ENCODE assay signal across 8 cellular contexts in the genomic region with DNA sequence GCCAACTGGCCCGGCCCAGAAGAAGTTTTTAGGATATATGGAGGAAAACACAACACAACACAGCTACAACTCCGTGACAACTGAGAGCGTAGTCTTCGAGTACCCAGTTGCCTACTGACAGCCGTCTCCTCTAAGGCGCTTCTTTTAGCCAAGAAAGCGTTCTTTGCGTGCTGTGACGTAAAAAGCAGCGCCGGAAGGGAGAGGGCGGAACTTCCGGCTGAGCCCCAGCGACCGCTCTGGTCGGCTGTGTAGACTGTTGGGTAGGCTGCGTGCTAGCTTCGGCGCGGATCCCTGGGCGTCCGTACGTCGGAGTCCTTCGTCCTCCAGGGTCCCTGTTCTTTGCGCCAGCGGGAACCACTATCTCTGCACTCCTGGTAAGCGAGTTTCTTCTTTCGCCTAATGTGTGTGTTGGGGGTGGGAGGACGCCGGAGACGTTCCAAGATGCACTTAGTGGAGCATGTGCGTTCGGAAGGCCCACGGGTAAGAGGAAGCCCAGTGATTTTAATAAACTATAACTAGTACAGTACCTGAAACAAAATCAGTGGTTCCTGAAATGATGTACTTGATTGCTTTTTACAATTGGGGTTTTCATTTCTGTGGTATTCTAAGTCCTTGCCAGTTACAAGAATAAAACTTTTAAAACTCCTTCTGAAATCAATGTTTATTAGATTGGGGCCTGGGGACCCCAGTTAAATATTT. TPM values are rescaled to one million over a fixed set of nuclear protein-coding genes. Genes with fewer than 3 reads are reported as not detected.
DNase-seq lines count a peak whose midpoint lies in the region; TF ChIP-seq lines count a peak whose summit lies in the region.

Gene TRMT10C, plus strand, starts transcription at position 239 of the 699 bp plus-strand sequence. CDS start 2,914 bp downstream, outside the sequence.

- no peak within 1 kb of the TSS for H2AK5ac ChIP-seq in H9 (ENCODE audit: insufficient read length, low read length)

- H2AFZ ChIP-seq in H9 (ENCODE audit: low read length), result no peak within 1 kb of the TSS

- H3K27me3 Mint-ChIP-seq in H9 (ENCODE audit: low read depth), result no peaks in the 10 kb centered on the region
- peaks cover 10% of the 10 kb centered on the region for H3K27me3 Mint-ChIP-seq in neural crest cell (ENCODE audit: low read depth)

- H3K4me1 Mint-ChIP-seq in H9 (peaks cover 15% of the 10 kb centered on the region in 2 experiments), neural crest cell (peaks cover 30% of the 10 kb centered on the region)

- no peak within 1 kb of the TSS for H2BK15ac ChIP-seq in H9 (ENCODE audit: low read depth, low read length)

- H4K5ac ChIP-seq in H9 (ENCODE audit: insufficient read length, low read depth, low read length), result peak within 1 kb of the TSS; percentile 38

- peak within 1 kb of the TSS; percentile 97 to 99 (median 99) for H3K27ac Mint-ChIP-seq in H9
- peak within 1 kb of the TSS; percentile 98 for H3K27ac Mint-ChIP-seq in neural crest cell (ENCODE audit: unreplicated experiment)

- TF ChIP-seq CTCF in H9 (conservative IDR thresholded peaks at IDR 0.05), result no peak
- no peak for TF ChIP-seq CTCF in foreskin fibroblast (IDR thresholded peaks at IDR 0.05; ENCODE audit: low read depth, low read length)
- no peak for TF ChIP-seq CTCF in neural crest cell (conservative IDR thresholded peaks at IDR 0.05)

- H3K4me3 Mint-ChIP-seq in H9, result peak within 1 kb of the TSS; percentile 97 to 98
- peak within 1 kb of the TSS; percentile 99 for H3K4me3 Mint-ChIP-seq in neural crest cell

- no peak within 1 kb of the TSS for H2BK5ac ChIP-seq in H9 (ENCODE audit: insufficient read length, low read length)

- H3K79me1 ChIP-seq in H9 (ENCODE audit: insufficient read depth, low read depth, low read length, poor library complexity, severe bottlenecking), result peaks cover 3% of the 10 kb centered on the region

- no peaks in the 10 kb centered on the region; a peak in 2 of 5 replicates for H3K9me3 Mint-ChIP-seq in H9
- no peaks in the 10 kb centered on the region for H3K9me3 Mint-ChIP-seq in neural crest cell

- H3K4me3 ChIP-seq in MG63 (peak within 1 kb of the TSS; percentile 98), foreskin fibroblast (ENCODE audit: low read depth in 1 of 2, low read length in 2 of 2) (peak within 1 kb of the TSS; percentile 88 to 93), stomach smooth muscle (ENCODE audit: low read length in 2 of 2) (peak within 1 kb of the TSS; percentile 97 to 99)

- no peak within 1 kb of the TSS for H3K56ac ChIP-seq in H9 (ENCODE audit: insufficient read length, low read depth, low read length)

- H3K18ac ChIP-seq in H9 (ENCODE audit: insufficient read length, low read depth, low read length), result peak within 1 kb of the TSS; percentile 89

- peaks cover 19% of the 10 kb centered on the region for H3K79me2 ChIP-seq in H9 (ENCODE audit: insufficient read depth, low read length)

- no peaks in the 10 kb centered on the region for H3K9me3 ChIP-seq in ES-I3 (ENCODE audit: control insufficient read depth, insufficient read depth, low read length)
- H3K9me3 ChIP-seq in H9 (ENCODE audit: control insufficient read depth, low read depth, low read length), result no peaks in the 10 kb centered on the region
- H3K9me3 ChIP-seq in MG63, result no peaks in the 10 kb centered on the region
- no peaks in the 10 kb centered on the region for H3K9me3 ChIP-seq in stomach smooth muscle (ENCODE audit: control insufficient read depth in 2 of 2, low read length in 2 of 2)

- H3K23me2 ChIP-seq in H9 (ENCODE audit: insufficient read length, low read depth, low read length, poor library complexity, severe bottlenecking), result no peaks in the 10 kb centered on the region

- H3K14ac ChIP-seq in H9 (ENCODE audit: insufficient read depth, low read length), result peak within 1 kb of the TSS; percentile 87

- H3K36me3 Mint-ChIP-seq in H9 (ENCODE audit: insufficient read depth in 1 of 3, low read depth in 3 of 3) (peaks cover 28 to 39% (median 36%) of the 10 kb centered on the region in 3 experiments; a peak in 6 of 7 replicates), neural crest cell (ENCODE audit: low read depth) (peaks cover 5% of the 10 kb centered on the region)

- H2BK20ac ChIP-seq in H9 (ENCODE audit: low read depth, low read length, poor library complexity, severe bottlenecking), result no peak within 1 kb of the TSS

- no peak within 1 kb of the TSS for H3T11ph ChIP-seq in H9 (ENCODE audit: low read length)

- H3K9ac ChIP-seq in ES-I3 (ENCODE audit: low read depth, low read length) (peak within 1 kb of the TSS; percentile 81), H9 (ENCODE audit: extremely low read depth, insufficient read length, low read length) (peak within 1 kb of the TSS; percentile 97), stomach smooth muscle (ENCODE audit: low read length in 2 of 2) (peak within 1 kb of the TSS; percentile 92 to 94)

- no peak within 1 kb of the TSS for H2BK12ac ChIP-seq in H9 (ENCODE audit: insufficient read length, low read depth, low read length)

- DNase-seq in H9 (peak; percentile 94), MG63 (peak; percentile 94), SIG-M5 treated with dmso at 0.1 percent for 504 hours (lab: John Stamatoyannopoulos, UW; ENCODE audit: unreplicated experiment) (peak; percentile 94), activated gamma-delta T cell treated with Interleukin-2 at 50 U/mL for 16 hours (peak; percentile 90), foreskin fibroblast (peak; percentile 90 to 96), neural crest cell (ENCODE audit: low read depth, low spot score) (peak; percentile 82)

- peaks cover 1% of the 10 kb centered on the region for H3K4me1 ChIP-seq in ES-I3 (ENCODE audit: insufficient read depth, low read length)
- no peaks in the 10 kb centered on the region; the same call in 1 of the 2 replicates for H3K4me1 ChIP-seq in H9 (ENCODE audit: insufficient read depth, low read length)
- peaks cover 9% of the 10 kb centered on the region for H3K4me1 ChIP-seq in stomach smooth muscle (ENCODE audit: control insufficient read depth, insufficient read depth, low read length)

- H4K8ac ChIP-seq in H9 (replicated peaks; ENCODE audit: insufficient read length, low read depth, low read length), result no peak within 1 kb of the TSS

- peak within 1 kb of the TSS; percentile 77 for H3K27ac ChIP-seq in H9 (ENCODE audit: insufficient read length, low read depth, low read length)
- H3K27ac ChIP-seq in stomach smooth muscle (ENCODE audit: low read length), result peak within 1 kb of the TSS; percentile 87

- H4K20me1 ChIP-seq in H9 (ENCODE audit: control insufficient read depth, insufficient read depth, insufficient read length), result no peaks in the 10 kb centered on the region

- H4K91ac ChIP-seq in H9 (ENCODE audit: insufficient read length, low read depth, low read length), result no peak within 1 kb of the TSS

- H3K36me3 ChIP-seq in ES-I3 (ENCODE audit: insufficient read depth, low read length) (peaks cover 12% of the 10 kb centered on the region), MG63 (peaks cover 40% of the 10 kb centered on the region), stomach smooth muscle (ENCODE audit: control insufficient read depth in 2 of 2, insufficient read depth in 2 of 2, low read length in 2 of 2) (peaks cover 4 to 10% of the 10 kb centered on the region in 2 donors)

- no CpG with 5 or more reads among the region's 35 CpGs for WGBS in H9 (ENCODE audit: extremely low coverage, insufficient read length, low lambda C conversion rate)

- H3K4me2 ChIP-seq in H9 (ENCODE audit: insufficient read depth, insufficient read length, low read length), result peak within 1 kb of the TSS; percentile 93

- no peak within 1 kb of the TSS for H3K23ac ChIP-seq in H9 (ENCODE audit: insufficient read length, low read depth, low read length)

- no peaks in the 10 kb centered on the region for H3K27me3 ChIP-seq in H9 (ENCODE audit: insufficient read depth, low read length)
- H3K27me3 ChIP-seq in MG63, result peaks cover 2% of the 10 kb centered on the region
- peaks cover 5 to 7% of the 10 kb centered on the region in 2 donors for H3K27me3 ChIP-seq in stomach smooth muscle (ENCODE audit: control insufficient read depth in 1 of 2, insufficient read depth in 2 of 2, low read length in 2 of 2)

- H2BK120ac ChIP-seq in H9 (ENCODE audit: low read depth, low read length, poor library complexity, severe bottlenecking), result no peak within 1 kb of the TSS

- no peak within 1 kb of the TSS for H3K4ac ChIP-seq in H9 (ENCODE audit: low read depth, low read length)

RNA-seq across cellular contexts. Expression of gene TRMT10C, which starts in this region (rescaled TPM):
- total RNA-seq in H9 (2021) (53.6 and 58.7 TPM in 2 replicates), neural crest cell (28.9 and 31.0 TPM in 2 replicates)
- total RNA-seq in MG63 (2014; rRNA removed; shearing (Covaris generic); ENCODE audit: low replicate concordance), result 49.7 and 52.6 TPM in 2 replicates

Comparison
In these comparisons a context has a peak if more than half of its experiments do, and no peak if none do; other contexts are left out.
1. Peak in every context shown above with its lines: DNase-seq, H3K4me3 ChIP-seq and H3K27ac ChIP-seq.